Comparison of ENCODE assay signal across 8 cellular contexts in genomic region chr1:221778535-221779142, GRCh38. TPM values are rescaled to one million over a fixed set of nuclear protein-coding genes. Genes with fewer than 3 reads are reported as not detected.
DNase-seq lines count a peak whose midpoint lies in the region; ATAC-seq and TF ChIP-seq lines count a peak whose summit lies in the region.

No MANE protein-coding gene starts in this region.

- no peaks in the 10 kb centered on the region for H3K27me3 ChIP-seq in SK-N-SH (ENCODE audit: insufficient read depth)

- TF ChIP-seq EP300 in SK-N-SH (IDR thresholded peaks at IDR 0.05; ENCODE audit: borderline replicate concordance in 1 of 2, low read depth in 1 of 2, low read length in 1 of 2) = no peak

- TF ChIP-seq CTCF in SK-N-SH (IDR thresholded peaks at IDR 0.05) = no peak

- WGBS in SK-N-SH (ENCODE audit: low lambda C conversion rate) = 69% methylated on average over 8 of the region's 8 CpGs

- ATAC-seq in GM18909 (IDR thresholded peaks at IDR 0.05; ENCODE audit: poor library complexity, unreplicated experiment) (peak; percentile 32), HG02678 (IDR thresholded peaks at IDR 0.05; ENCODE audit: unreplicated experiment) (peak; percentile 27), memory B cell (ENCODE audit: low read depth) (peak; percentile 53)

- H3K4me3 Mint-ChIP-seq in memory B cell = peak overlapping the region; percentile 55

- CTCF ChIA-PET in SK-N-SH (lab: Yijun Ruan, JAX) = no interaction called here

- no peaks in the 10 kb centered on the region for H3K36me3 ChIP-seq in SK-N-SH (replicated peaks in 1 of 2; ENCODE audit: control insufficient read depth in 1 of 2, insufficient read depth in 2 of 2, low read length in 1 of 2)

- no peaks in the 10 kb centered on the region for H3K9me3 ChIP-seq in SK-N-SH

- H3F3A ChIP-seq in SK-N-SH (replicated peaks; ENCODE audit: insufficient read depth) = no peaks in the 10 kb centered on the region

- no peak overlapping the region for H3K4me3 ChIP-seq in SK-N-SH (ENCODE audit: low read depth in 2 of 2, low read length in 1 of 2)

- H3K27me3 Mint-ChIP-seq in memory B cell = no peaks in the 10 kb centered on the region

- H3K27ac ChIP-seq in SK-N-SH (ENCODE audit: low read depth in 2 of 2, low read length in 1 of 2) = no peak overlapping the region

- H3K4me1 ChIP-seq in SK-N-SH (ENCODE audit: control insufficient read depth in 1 of 2, insufficient read depth in 2 of 2, low read depth in 1 of 2, low read length in 1 of 2) = peaks cover 0 to 2% of the 10 kb centered on the region in 2 experiments; a peak in 1 of 4 replicates

- no peaks in the 10 kb centered on the region for H3K9me3 Mint-ChIP-seq in memory B cell

- peak overlapping the region; percentile 77 for H3K27ac Mint-ChIP-seq in memory B cell

- no peaks in the 10 kb centered on the region for H3K79me2 ChIP-seq in SK-N-SH (ENCODE audit: insufficient read depth)

- H2AFZ ChIP-seq in SK-N-SH (ENCODE audit: low read depth) = no peak overlapping the region

- POLR2A ChIA-PET in SK-N-SH (lab: Yijun Ruan, JAX) = no interaction called here

- no peak overlapping the region for H3K4me2 ChIP-seq in SK-N-SH

- H4K20me1 ChIP-seq in SK-N-SH (ENCODE audit: insufficient read depth) = no peaks in the 10 kb centered on the region

- H3K9ac ChIP-seq in SK-N-SH = no peak overlapping the region

- peaks cover 27% of the 10 kb centered on the region for H3K4me1 Mint-ChIP-seq in memory B cell

- peak; percentile 44 for DNase-seq in NOMO-1 treated with dmso at 0.1 percent for 144 hours (lab: John Stamatoyannopoulos, UW; ENCODE audit: unreplicated experiment)
- peak; percentile 30 to 57 for DNase-seq in memory B cell (ENCODE audit: low spot score in 2 of 2)
- no peak for DNase-seq in SK-N-SH
- DNase-seq in GOT3 (lab: John Stamatoyannopoulos, UW) = no peak
- no peak for DNase-seq in HPDE6-E6E7 (ENCODE audit: extremely low spot score)
- DNase-seq in NCI-H510A (lab: John Stamatoyannopoulos, UW) = no peak

- TF ChIP-seq RAD21 in SK-N-SH (IDR thresholded peaks at IDR 0.05; ENCODE audit: low read length) = no peak

- H3K9me2 ChIP-seq in SK-N-SH = no peaks in the 10 kb centered on the region

- no peaks in the 10 kb centered on the region for H3K36me3 Mint-ChIP-seq in memory B cell

TF ChIP-seq in SK-N-SH, 30 proteins besides CTCF, POLR2A, EP300 and RAD21:
- no peak for TF ChIP-seq USF2 (IDR thresholded peaks at IDR 0.05; ENCODE audit: borderline replicate concordance, low read depth, low read length)
- no peak for TF ChIP-seq NRF1 (IDR thresholded peaks at IDR 0.05; ENCODE audit: low read depth, low read length)
- TF ChIP-seq SIN3A (IDR thresholded peaks at IDR 0.05; ENCODE audit: borderline replicate concordance, low read depth, low read length) = no peak
- no peak for TF ChIP-seq SMC3 (IDR thresholded peaks at IDR 0.05; ENCODE audit: low read depth, low read length)
- TF ChIP-seq TEAD4 (IDR thresholded peaks at IDR 0.05; ENCODE audit: borderline replicate concordance, insufficient read depth) = no peak
- no peak for TF ChIP-seq REST (IDR thresholded peaks at IDR 0.05; ENCODE audit: low read depth, low read length)
- TF ChIP-seq RXRA (IDR thresholded peaks at IDR 0.05; ENCODE audit: borderline replicate concordance, low read depth) = no peak
- no peak for TF ChIP-seq TCF12 (IDR thresholded peaks at IDR 0.05)
- no peak for TF ChIP-seq TAF1 (IDR thresholded peaks at IDR 0.05; ENCODE audit: borderline replicate concordance, low read depth, low read length)
- TF ChIP-seq GATA2 (CRISPR knock-in tag; IDR thresholded peaks at IDR 0.05) = no peak

RNA-seq across cellular contexts. Expression of gene DUSP10, which starts 36.8 kb away (rescaled TPM):
- 6.4 and 6.8 TPM in 2 replicates for polyA plus RNA-seq in SK-N-SH (2012; rRNA removed)
- 5.0 and 5.2 TPM in 2 replicates for polyA plus RNA-seq in SK-N-SH (2012; cell fraction: cytosol; rRNA removed)
- 8.0 and 11.1 TPM in 2 replicates for polyA plus RNA-seq in SK-N-SH (2012; cell fraction: nucleus; rRNA removed)

Comparison
In these comparisons a context has a peak if more than half of its experiments do, and no peak if none do; other contexts are left out.
1. DNase-seq: peak in NOMO-1 treated with dmso at 0.1 percent for 144 hours (single experiment) and memory B cell (2 of 2); none in SK-N-SH (single experiment), GOT3 (single experiment), HPDE6-E6E7 (single experiment) and NCI-H510A (single experiment).
2. Peak in every context shown above with its lines, with median percentiles within 50 percentile points of each other: ATAC-seq.